Comparison of ENCODE assay signal across 8 cellular contexts in genomic region chr20:20668639-20669038, GRCh38. TPM values are rescaled to one million over a fixed set of nuclear protein-coding genes. Genes with fewer than 3 reads are reported as not detected.
DNase-seq lines count a peak whose midpoint lies in the region; ATAC-seq and TF ChIP-seq lines count a peak whose summit lies in the region.

No MANE protein-coding gene starts in this region.

- in situ Hi-C loops in GM13977 (cut with MboI; ENCODE audit: low pct_unique_long_range_greater_than_20kb, low sequenced_read_pairs, unreplicated experiment): no loop called here

- peak; percentile 62 for DNase-seq in GM13977 (ENCODE audit: low spot score)
- peak; percentile 89 for DNase-seq in Karpas-422
- DNase-seq in globus pallidus (ENCODE audit: low spot score): peak; percentile 54
- DNase-seq in NCI-H1694 treated with DMSO at 0.1 percent for 48 hours (lab: John Stamatoyannopoulos, UW): no peak
- DNase-seq in activated naive CD4-positive, alpha-beta T cell (lab: John Stamatoyannopoulos, UW): no peak
- no peak for DNase-seq in A172 (ENCODE audit: low spot score)
- DNase-seq in H7: no peak

- H3K4me2 ChIP-seq in Karpas-422 (ENCODE audit: low read depth, low read length, poor library complexity, severe bottlenecking): peak overlapping the region; percentile 41

- peak; percentile 99 for ATAC-seq in GM21717 (IDR thresholded peaks at IDR 0.05; ENCODE audit: unreplicated experiment)

- no peaks in the 10 kb centered on the region for H3K36me3 ChIP-seq in Karpas-422 (ENCODE audit: insufficient read depth, low read length)
- no peaks in the 10 kb centered on the region for H3K36me3 ChIP-seq in H7 (replicated peaks; ENCODE audit: control insufficient read depth, insufficient read depth, low read length)

- no peak for TF ChIP-seq CTCF in GM13977 (IDR thresholded peaks at IDR 0.05; ENCODE audit: extremely low read depth, insufficient read depth, missing control alignments)

- H3K4me1 ChIP-seq in Karpas-422 (ENCODE audit: low read length): peaks cover 26% of the 10 kb centered on the region

- H3K9me3 ChIP-seq in Karpas-422 (ENCODE audit: low read length): no peaks in the 10 kb centered on the region

- no peak overlapping the region for H2AFZ ChIP-seq in Karpas-422 (ENCODE audit: low read length)

- no peak overlapping the region for H3K9ac ChIP-seq in Karpas-422 (ENCODE audit: low read length)

- no peak overlapping the region for H3K27ac ChIP-seq in Karpas-422 (ENCODE audit: low read length)

- no peaks in the 10 kb centered on the region for H4K20me1 ChIP-seq in Karpas-422 (ENCODE audit: insufficient read depth, low read depth, low read length)

- no peaks in the 10 kb centered on the region for H3K9me2 ChIP-seq in Karpas-422 (replicated peaks; ENCODE audit: insufficient read depth, low read length)

- H3K27me3 ChIP-seq in Karpas-422 (ENCODE audit: low read length): no peaks in the 10 kb centered on the region
- no peaks in the 10 kb centered on the region for H3K27me3 ChIP-seq in H7 (ENCODE audit: control insufficient read depth, insufficient read depth, low read length)

- no peaks in the 10 kb centered on the region for H3K79me2 ChIP-seq in Karpas-422 (ENCODE audit: low read length)

- no peak overlapping the region for H3K4me3 ChIP-seq in Karpas-422 (ENCODE audit: low read length)
- no peak overlapping the region for H3K4me3 ChIP-seq in H7 (ENCODE audit: insufficient read depth, low read depth, low read length)

RNA-seq across cellular contexts. Expression of gene RALGAPA2, which starts 43.8 kb away (rescaled TPM):
- total RNA-seq in Karpas-422 (2014; rRNA removed; shearing (Covaris generic); ENCODE audit: low replicate concordance): 6.3 and 6.5 TPM in 2 replicates
- 7.4 and 11.8 TPM in 2 replicates for total RNA-seq in A172 (2014; rRNA removed; shearing (Covaris generic))
- 5.5 and 6.1 TPM in 2 replicates for total RNA-seq in H7 (2014; rRNA removed; shearing (Covaris generic))

Comparison
In these comparisons a context has a peak if more than half of its experiments do, and no peak if none do; other contexts are left out.
1. DNase-seq: peak in GM13977 (single experiment), Karpas-422 (single experiment) and globus pallidus (single experiment); none in NCI-H1694 treated with DMSO at 0.1 percent for 48 hours (single experiment), activated naive CD4-positive, alpha-beta T cell (0 of 4), A172 (single experiment) and H7 (single experiment).